In the genomic region with DNA sequence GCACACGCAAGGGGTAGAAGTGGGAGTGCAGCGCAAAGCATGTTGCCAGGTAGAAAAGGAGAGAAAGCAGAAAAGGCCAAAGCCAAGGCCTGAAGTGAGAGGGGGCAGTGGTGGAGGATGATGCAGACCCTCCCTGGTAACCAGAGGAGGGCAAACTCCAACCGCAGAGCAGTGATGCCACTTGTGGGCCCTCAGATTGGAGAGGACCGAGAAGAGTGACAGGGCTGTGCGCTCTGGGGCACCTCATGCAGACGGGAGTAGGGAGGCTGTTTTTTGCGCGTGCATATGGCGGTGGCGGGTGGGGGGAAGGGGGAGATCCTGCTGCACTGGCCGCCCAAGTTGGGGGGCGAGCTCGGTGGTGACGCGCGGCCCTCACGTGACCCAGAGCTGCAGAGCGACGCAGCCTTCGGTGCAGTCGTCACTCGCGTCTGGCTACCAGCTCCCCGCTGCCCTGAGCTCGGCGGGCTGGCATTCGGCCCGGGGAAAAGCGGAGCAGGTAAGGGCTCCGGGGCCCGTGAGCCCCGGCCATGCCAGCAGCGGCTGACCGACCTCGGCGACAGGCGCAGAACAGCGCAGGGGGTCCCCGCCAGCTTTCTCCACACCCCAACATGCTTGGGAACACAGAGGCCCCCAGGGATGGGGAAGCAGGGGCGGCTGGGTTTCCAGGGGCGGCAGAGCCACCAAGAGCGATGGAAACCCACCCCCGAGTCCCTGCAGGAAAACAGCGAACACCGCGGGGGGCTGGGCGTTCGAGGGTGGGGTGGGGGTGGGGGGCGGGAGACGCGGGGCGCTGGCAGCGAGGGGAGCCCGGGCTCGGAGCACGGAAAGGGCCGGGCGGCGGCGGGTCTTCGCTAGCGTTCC, we compare ENCODE assay signal across 1 cellular context.
A peak's percentile ranks its signal among the peaks of the same experiment; 100 is the strongest.
TF ChIP-seq lines count a peak whose summit lies in the region.

A gene (plus strand): TSS at position 421 of the 861 bp plus-strand sequence. CDS start 984 bp downstream, outside the sequence.

TF ChIP-seq in WTC11, 78 proteins besides CTCF, POLR2A, EP300 and RAD21 (continued from another document):
- TF ChIP-seq, protein P1, sequence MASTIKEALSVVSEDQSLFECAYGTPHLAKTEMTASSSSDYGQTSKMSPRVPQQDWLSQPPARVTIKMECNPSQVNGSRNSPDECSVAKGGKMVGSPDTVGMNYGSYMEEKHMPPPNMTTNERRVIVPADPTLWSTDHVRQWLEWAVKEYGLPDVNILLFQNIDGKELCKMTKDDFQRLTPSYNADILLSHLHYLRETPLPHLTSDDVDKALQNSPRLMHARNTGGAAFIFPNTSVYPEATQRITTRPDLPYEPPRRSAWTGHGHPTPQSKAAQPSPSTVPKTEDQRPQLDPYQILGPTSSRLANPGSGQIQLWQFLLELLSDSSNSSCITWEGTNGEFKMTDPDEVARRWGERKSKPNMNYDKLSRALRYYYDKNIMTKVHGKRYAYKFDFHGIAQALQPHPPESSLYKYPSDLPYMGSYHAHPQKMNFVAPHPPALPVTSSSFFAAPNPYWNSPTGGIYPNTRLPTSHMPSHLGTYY (CRISPR knock-in tag; IDR thresholded peaks at IDR 0.05): no peak
- TF ChIP-seq, protein P2, sequence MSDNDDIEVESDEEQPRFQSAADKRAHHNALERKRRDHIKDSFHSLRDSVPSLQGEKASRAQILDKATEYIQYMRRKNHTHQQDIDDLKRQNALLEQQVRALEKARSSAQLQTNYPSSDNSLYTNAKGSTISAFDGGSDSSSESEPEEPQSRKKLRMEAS (CRISPR knock-in tag; IDR thresholded peaks at IDR 0.05): peak; percentile 74
- TF ChIP-seq TEAD4 (CRISPR knock-in tag; IDR thresholded peaks at IDR 0.05) (no peak), ZNF317 (CRISPR knock-in tag; IDR thresholded peaks at IDR 0.05; ENCODE audit: borderline replicate concordance, low read depth) (no peak), SMAD4 (CRISPR knock-in tag; IDR thresholded peaks at IDR 0.05) (no peak), NR1H2 (CRISPR knock-in tag; IDR thresholded peaks at IDR 0.05) (no peak), RELA (CRISPR knock-in tag; IDR thresholded peaks at IDR 0.05; ENCODE audit: borderline replicate concordance) (no peak), ZNF121 (CRISPR knock-in tag; IDR thresholded peaks at IDR 0.05) (peak; percentile 63; the same call in 1 of the 2 replicates), ZBTB21 (CRISPR knock-in tag; IDR thresholded peaks at IDR 0.05; ENCODE audit: borderline replicate concordance) (no peak), KAT7 (CRISPR knock-in tag; IDR thresholded peaks at IDR 0.05; ENCODE audit: borderline replicate concordance) (no peak), ZNF138 (CRISPR knock-in tag; conservative IDR thresholded peaks at IDR 0.05) (no peak), EMX1 (CRISPR knock-in tag; IDR thresholded peaks at IDR 0.05) (no peak), OVOL2 (CRISPR knock-in tag; IDR thresholded peaks at IDR 0.05; ENCODE audit: borderline replicate concordance) (no peak), ZNF671 (CRISPR knock-in tag; IDR thresholded peaks at IDR 0.05) (no peak; the same call in 1 of the 2 replicates), CREM (CRISPR knock-in tag; IDR thresholded peaks at IDR 0.05) (no peak), ZNF416 (CRISPR knock-in tag; IDR thresholded peaks at IDR 0.05) (no peak), MXD4 (CRISPR knock-in tag; IDR thresholded peaks at IDR 0.05; ENCODE audit: borderline replicate concordance) (no peak)
- TF ChIP-seq, protein P3, sequence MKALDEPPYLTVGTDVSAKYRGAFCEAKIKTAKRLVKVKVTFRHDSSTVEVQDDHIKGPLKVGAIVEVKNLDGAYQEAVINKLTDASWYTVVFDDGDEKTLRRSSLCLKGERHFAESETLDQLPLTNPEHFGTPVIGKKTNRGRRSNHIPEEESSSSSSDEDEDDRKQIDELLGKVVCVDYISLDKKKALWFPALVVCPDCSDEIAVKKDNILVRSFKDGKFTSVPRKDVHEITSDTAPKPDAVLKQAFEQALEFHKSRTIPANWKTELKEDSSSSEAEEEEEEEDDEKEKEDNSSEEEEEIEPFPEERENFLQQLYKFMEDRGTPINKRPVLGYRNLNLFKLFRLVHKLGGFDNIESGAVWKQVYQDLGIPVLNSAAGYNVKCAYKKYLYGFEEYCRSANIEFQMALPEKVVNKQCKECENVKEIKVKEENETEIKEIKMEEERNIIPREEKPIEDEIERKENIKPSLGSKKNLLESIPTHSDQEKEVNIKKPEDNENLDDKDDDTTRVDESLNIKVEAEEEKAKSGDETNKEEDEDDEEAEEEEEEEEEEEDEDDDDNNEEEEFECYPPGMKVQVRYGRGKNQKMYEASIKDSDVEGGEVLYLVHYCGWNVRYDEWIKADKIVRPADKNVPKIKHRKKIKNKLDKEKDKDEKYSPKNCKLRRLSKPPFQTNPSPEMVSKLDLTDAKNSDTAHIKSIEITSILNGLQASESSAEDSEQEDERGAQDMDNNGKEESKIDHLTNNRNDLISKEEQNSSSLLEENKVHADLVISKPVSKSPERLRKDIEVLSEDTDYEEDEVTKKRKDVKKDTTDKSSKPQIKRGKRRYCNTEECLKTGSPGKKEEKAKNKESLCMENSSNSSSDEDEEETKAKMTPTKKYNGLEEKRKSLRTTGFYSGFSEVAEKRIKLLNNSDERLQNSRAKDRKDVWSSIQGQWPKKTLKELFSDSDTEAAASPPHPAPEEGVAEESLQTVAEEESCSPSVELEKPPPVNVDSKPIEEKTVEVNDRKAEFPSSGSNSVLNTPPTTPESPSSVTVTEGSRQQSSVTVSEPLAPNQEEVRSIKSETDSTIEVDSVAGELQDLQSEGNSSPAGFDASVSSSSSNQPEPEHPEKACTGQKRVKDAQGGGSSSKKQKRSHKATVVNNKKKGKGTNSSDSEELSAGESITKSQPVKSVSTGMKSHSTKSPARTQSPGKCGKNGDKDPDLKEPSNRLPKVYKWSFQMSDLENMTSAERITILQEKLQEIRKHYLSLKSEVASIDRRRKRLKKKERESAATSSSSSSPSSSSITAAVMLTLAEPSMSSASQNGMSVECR (CRISPR knock-in tag; IDR thresholded peaks at IDR 0.05; ENCODE audit: borderline replicate concordance): peak; percentile 73; the same call in 1 of the 2 replicates
- TF ChIP-seq, protein P4, sequence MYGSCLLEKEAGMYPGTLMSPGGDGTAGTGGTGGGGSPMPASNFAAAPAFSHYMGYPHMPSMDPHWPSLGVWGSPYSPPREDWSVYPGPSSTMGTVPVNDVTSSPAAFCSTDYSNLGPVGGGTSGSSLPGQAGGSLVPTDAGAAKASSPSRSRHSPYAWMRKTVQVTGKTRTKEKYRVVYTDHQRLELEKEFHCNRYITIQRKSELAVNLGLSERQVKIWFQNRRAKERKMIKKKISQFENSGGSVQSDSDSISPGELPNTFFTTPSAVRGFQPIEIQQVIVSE (CRISPR knock-in tag; IDR thresholded peaks at IDR 0.05; ENCODE audit: borderline replicate concordance): no peak
- TF ChIP-seq, protein P5, sequence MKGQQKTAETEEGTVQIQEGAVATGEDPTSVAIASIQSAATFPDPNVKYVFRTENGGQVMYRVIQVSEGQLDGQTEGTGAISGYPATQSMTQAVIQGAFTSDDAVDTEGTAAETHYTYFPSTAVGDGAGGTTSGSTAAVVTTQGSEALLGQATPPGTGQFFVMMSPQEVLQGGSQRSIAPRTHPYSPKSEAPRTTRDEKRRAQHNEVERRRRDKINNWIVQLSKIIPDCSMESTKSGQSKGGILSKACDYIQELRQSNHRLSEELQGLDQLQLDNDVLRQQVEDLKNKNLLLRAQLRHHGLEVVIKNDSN (CRISPR knock-in tag; IDR thresholded peaks at IDR 0.05): peak; percentile 97
- TF ChIP-seq, protein P6, sequence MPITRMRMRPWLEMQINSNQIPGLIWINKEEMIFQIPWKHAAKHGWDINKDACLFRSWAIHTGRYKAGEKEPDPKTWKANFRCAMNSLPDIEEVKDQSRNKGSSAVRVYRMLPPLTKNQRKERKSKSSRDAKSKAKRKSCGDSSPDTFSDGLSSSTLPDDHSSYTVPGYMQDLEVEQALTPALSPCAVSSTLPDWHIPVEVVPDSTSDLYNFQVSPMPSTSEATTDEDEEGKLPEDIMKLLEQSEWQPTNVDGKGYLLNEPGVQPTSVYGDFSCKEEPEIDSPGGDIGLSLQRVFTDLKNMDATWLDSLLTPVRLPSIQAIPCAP (CRISPR knock-in tag; IDR thresholded peaks at IDR 0.05): no peak
- TF ChIP-seq, protein P7, sequence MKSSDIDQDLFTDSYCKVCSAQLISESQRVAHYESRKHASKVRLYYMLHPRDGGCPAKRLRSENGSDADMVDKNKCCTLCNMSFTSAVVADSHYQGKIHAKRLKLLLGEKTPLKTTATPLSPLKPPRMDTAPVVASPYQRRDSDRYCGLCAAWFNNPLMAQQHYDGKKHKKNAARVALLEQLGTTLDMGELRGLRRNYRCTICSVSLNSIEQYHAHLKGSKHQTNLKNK (CRISPR knock-in tag; IDR thresholded peaks at IDR 0.05): no peak
